22 cellular contexts compared by ENCODE assay signal in the genomic region with DNA sequence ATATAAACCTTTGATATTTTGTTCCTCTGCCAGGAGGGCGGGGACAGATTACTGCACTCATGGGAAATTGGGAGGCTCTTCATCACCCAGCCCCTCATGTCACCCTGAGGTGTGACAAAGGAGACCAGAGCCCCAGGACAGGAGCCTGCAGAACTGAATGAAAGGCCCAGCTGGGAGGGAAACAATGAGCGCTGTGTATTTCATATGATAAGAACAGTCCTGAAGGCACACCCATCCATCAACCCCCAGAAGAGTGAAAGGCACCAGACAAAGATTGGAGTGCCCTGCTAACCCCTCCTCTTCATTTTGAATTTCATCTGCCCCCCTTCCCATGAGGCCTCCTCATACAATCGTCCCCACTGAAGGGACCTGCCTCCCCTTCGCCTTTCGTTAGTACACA.
"Had no signal": no experiment of that assay in that cellular context is flagged by ENCODE, and none has a peak within 500 bp of the region (broad histone marks: within the 10 kb centered on the region; RNA-seq: fewer than 3 reads in every experiment).

No MANE protein-coding gene starts in this region.

- ATAC-seq: activated naive CD8-positive, alpha-beta T cell treated with anti-CD3 and anti-CD28 coated beads, Interleukin-2, amount 50 U/mL, for 24 hours; foreskin keratinocyte; left lung; naive thymus-derived CD4-positive, alpha-beta T cell; sciatic nerve; stimulated activated memory B cell treated with anti-CD40 and anti-IgM and Interleukin-4, amounts not matched to agents 10 μg/mL and 1 μg/mL and 100 μg/mL, for 72 hours had no signal

- H3K4me1 ChIP-seq: foreskin keratinocyte, suprapubic skin had no signal

- H3K36me3 ChIP-seq: cardiac muscle cell, left lung, stomach, suprapubic skin, transverse colon had no signal

- H3K9me3 ChIP-seq: left lung, suprapubic skin, transverse colon had no signal

- H3K27me3 ChIP-seq: cardiac muscle cell, foreskin keratinocyte, left lung, stomach, suprapubic skin, transverse colon had no signal

- DNase-seq: activated CD4-positive, alpha-beta memory T cell treated with anti-CD3 and anti-CD28 coated beads, Interleukin-2, amount 10 ng/mL, durations not matched to agents 7 days and 5 days; activated CD4-positive, alpha-beta T cell treated with anti-CD3 and anti-CD28 coated beads for 48 hours; activated gamma-delta T cell; activated naive CD4-positive, alpha-beta T cell treated with anti-CD3 and anti-CD28 coated beads, Interleukin-2, amount 50 U/mL, for 16 hours; activated naive CD8-positive, alpha-beta T cell treated with anti-CD3 and anti-CD28 coated beads, Interleukin-2, amount 50 U/mL, for 24 hours; activated T-cell treated with anti-CD3 and anti-CD28 coated beads for 4 hours; effector CD4-positive, alpha-beta T cell; erythroblast; foreskin keratinocyte; immature natural killer cell; left lung; naive thymus-derived CD4-positive, alpha-beta T cell; posterior cingulate gyrus; small intestine; stimulated activated CD4-positive, alpha-beta T cell treated with anti-CD3 and anti-CD28 coated beads, Interleukin-15, amount 100 ng/mL, for 24 hours; stomach; transverse colon had no signal

- H3K27ac ChIP-seq: cardiac muscle cell, foreskin keratinocyte, left lung, stomach, suprapubic skin, transverse colon had no signal

- H3K4me3 ChIP-seq: cardiac muscle cell, left lung, lung, stomach, suprapubic skin, transverse colon had no signal
